In the genomic region with DNA sequence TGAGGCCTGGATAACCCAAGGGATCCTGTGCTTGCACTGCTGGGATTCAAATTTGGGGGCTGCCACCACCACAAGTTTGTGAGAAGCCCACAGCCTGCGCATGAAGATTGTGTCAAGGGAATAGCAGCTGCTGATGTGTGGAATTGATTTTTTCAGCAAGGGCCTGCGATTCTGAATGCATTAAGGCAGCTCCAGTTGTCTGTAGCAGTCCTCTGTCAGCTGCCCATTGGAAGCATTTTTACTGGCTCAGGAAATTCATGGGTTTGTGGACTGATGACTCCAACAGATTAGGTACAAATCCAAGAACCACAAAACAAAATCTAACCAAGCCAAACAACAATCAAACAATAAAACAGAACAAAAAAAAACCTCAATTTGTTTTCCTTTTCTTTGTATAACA, we compare ENCODE assay signal across 27 cellular contexts. TPM values are rescaled to one million over a fixed set of nuclear protein-coding genes. Genes with fewer than 3 reads are reported as not detected.
A peak's percentile ranks its signal among the peaks of the same experiment; 100 is the strongest.
DNase-seq lines count a peak whose midpoint lies in the region; ATAC-seq, FAIRE-seq and TF ChIP-seq lines count a peak whose summit lies in the region.
"Had no signal": no experiment of that assay in that cellular context is flagged by ENCODE, and none has a peak within 500 bp of the region (broad histone marks: within the 10 kb centered on the region; RNA-seq: fewer than 3 reads in every experiment).

No MANE protein-coding gene starts in this region.

- H3K4me3 Mint-ChIP-seq in CD8-positive, alpha-beta memory T cell, result no peak overlapping the region
- H3K4me3 Mint-ChIP-seq: activated naive CD8-positive, alpha-beta T cell; nephron progenitor cell; T-helper 2 cell treated with Interferon-gamma antibody and Interleukin-4, amounts not matched to agents 5 μg/mL and 100 μg/mL, for 36 hours had no signal

- H4K20me1 ChIP-seq in K562 (replicated peaks; ENCODE audit: control insufficient read depth, insufficient read depth, low read length) (peaks cover 6% of the 10 kb centered on the region; the same call in 1 of the 2 replicates), smooth muscle cell (ENCODE audit: low read depth) (no peaks in the 10 kb centered on the region)

- in situ Hi-C loops in K562 (cut with MboI), result no loop called here

- peaks cover 6% of the 10 kb centered on the region for H3K9me3 ChIP-seq in CD8-positive, alpha-beta memory T cell (ENCODE audit: low read length)
- H3K9me3 ChIP-seq in K562 (replicated peaks; ENCODE audit: control insufficient read depth, insufficient read depth, low read depth, low read length) (peaks cover 19% of the 10 kb centered on the region), smooth muscle cell (replicated peaks; ENCODE audit: low read depth) (peaks cover 16% of the 10 kb centered on the region)
- H3K9me3 ChIP-seq: thoracic aorta had no signal

- POLR2A ChIA-PET in CD8-positive, alpha-beta memory T cell (lab: Charles Lee), result no interaction called here
- POLR2A ChIA-PET in K562 (lab: Yijun Ruan, JAX), result interaction anchor here (0.6 to 3.0 kb wide), 7 partner anchors 8 to 42 kb away, joined by 3 to 15 read pairs (median 8); a partner anchor contains a TSS

- WGBS in K562 (ENCODE audit: insufficient coverage, low coverage, missing lambda C conversion rate), result 53% methylated on average over 2 of the region's 2 CpGs
- 40% methylated on average over 2 of the region's 2 CpGs for WGBS in smooth muscle cell (ENCODE audit: low lambda C conversion rate)

- no peaks in the 10 kb centered on the region for H3K27me3 ChIP-seq in CD8-positive, alpha-beta memory T cell (ENCODE audit: insufficient read depth, low read length, poor library complexity, severe bottlenecking)
- H3K27me3 ChIP-seq in K562 (ENCODE audit: control insufficient read depth in 2 of 2, insufficient read depth in 2 of 2, low read length in 2 of 2) (no peaks in the 10 kb centered on the region), smooth muscle cell (ENCODE audit: low read depth) (no peaks in the 10 kb centered on the region)
- H3K27me3 ChIP-seq: esophagus squamous epithelium, left lung had no signal

- TSS peak; percentile 16 for BruUV-seq in K562 (replicated peaks; lab: Mats Ljungman, UMichigan)

- TF ChIP-seq CTCF in K562 (IDR thresholded peaks at IDR 0.05 in 2 of 3, conservative IDR thresholded peaks at IDR 0.05 in 1 of 3; ENCODE audit: insufficient read depth in 2 of 3, low read depth in 1 of 3, low read length in 3 of 3), result no peak
- no peak for TF ChIP-seq CTCF in smooth muscle cell (IDR thresholded peaks at IDR 0.05; ENCODE audit: borderline replicate concordance, insufficient read depth, poor library complexity, severe bottlenecking)

- H3K4me2 ChIP-seq in K562 (ENCODE audit: insufficient read depth, low read length), result no peak overlapping the region
- H3K4me2 ChIP-seq in smooth muscle cell, result peak overlapping the region; percentile 10

- no peak for TF ChIP-seq EP300 in K562 (IDR thresholded peaks at IDR 0.05; ENCODE audit: low read length)

- no peak for TF ChIP-seq POLR2A in K562 (conservative IDR thresholded peaks at IDR 0.05)

- FAIRE-seq in K562 (lab: Jason Lieb, UNC), result no peak

- H3K27ac ChIP-seq in CD8-positive, alpha-beta memory T cell (ENCODE audit: low read depth, low read length), result peak overlapping the region; percentile 52
- H3K27ac ChIP-seq in K562 (ENCODE audit: extremely low read depth, low read depth, low read length) (no peak overlapping the region), smooth muscle cell (ENCODE audit: low read depth) (no peak overlapping the region)
- H3K27ac ChIP-seq: esophagus squamous epithelium, thoracic aorta had no signal

- no peak overlapping the region for H3K9ac ChIP-seq in K562 (ENCODE audit: insufficient read depth in 1 of 2, low read depth in 2 of 2, low read length in 2 of 2)
- H3K9ac ChIP-seq in smooth muscle cell (ENCODE audit: low read depth), result no peak overlapping the region

- H2AFZ ChIP-seq in K562 (ENCODE audit: low read depth, low read length) (no peak overlapping the region), smooth muscle cell (ENCODE audit: low read depth) (no peak overlapping the region)

- 0 out of 3 replicates have a peak, but pooled peaks cover 2% of the 10 kb centered on the region for H3K79me2 ChIP-seq in K562 (ENCODE audit: control insufficient read depth, insufficient read depth, low read length)
- H3K79me2 ChIP-seq in smooth muscle cell (ENCODE audit: low read depth), result no peaks in the 10 kb centered on the region

- TF ChIP-seq RAD21 in K562 (CRISPR knock-in tag; conservative IDR thresholded peaks at IDR 0.05 in 1 of 2, IDR thresholded peaks at IDR 0.05 in 1 of 2), result no peak

- H3K36me3 Mint-ChIP-seq in CD8-positive, alpha-beta memory T cell, result peaks cover 0 to 17% (median 0%) of the 10 kb centered on the region in 3 donors

- H3K4me1 ChIP-seq in CD8-positive, alpha-beta memory T cell (ENCODE audit: insufficient read depth, low read length), result peaks cover 4% of the 10 kb centered on the region
- H3K4me1 ChIP-seq in K562 (replicated peaks in 1 of 2; ENCODE audit: control insufficient read depth in 2 of 2, insufficient read depth in 2 of 2, low read length in 2 of 2) (peaks cover 18 to 41% of the 10 kb centered on the region in 2 experiments; a peak in 4 of 5 replicates), smooth muscle cell (ENCODE audit: low read depth) (peaks cover 29% of the 10 kb centered on the region)

- no peak overlapping the region for H3K4me3 ChIP-seq in CD8-positive, alpha-beta memory T cell (ENCODE audit: low read length)
- no peak overlapping the region for H3K4me3 ChIP-seq in K562
- no peak overlapping the region for H3K4me3 ChIP-seq in smooth muscle cell
- H3K4me3 ChIP-seq: esophagus squamous epithelium, left lung, thoracic aorta had no signal

- CTCF ChIA-PET in CD8-positive, alpha-beta memory T cell (lab: Charles Lee), result no interaction called here
- CTCF ChIA-PET in K562 (lab: Yijun Ruan, JAX; ENCODE audit: low intra/inter-chr PET ratio), result interaction anchor here (0.7 kb wide), 1 partner anchor 524 kb away, joined by 3 read pairs; no protein-coding TSS in a partner anchor

- no peak overlapping the region for H3K27ac Mint-ChIP-seq in CD8-positive, alpha-beta memory T cell
- H3K27ac Mint-ChIP-seq: activated naive CD8-positive, alpha-beta T cell; T-helper 2 cell treated with Interferon-gamma antibody and Interleukin-4, amounts not matched to agents 5 μg/mL and 100 μg/mL, for 36 hours had no signal

- peaks cover 10% of the 10 kb centered on the region for H3F3A ChIP-seq in smooth muscle cell (ENCODE audit: low read depth)

- no peak for ATAC-seq in K562
- ATAC-seq in HG03025 (IDR thresholded peaks at IDR 0.05; ENCODE audit: low FRiP score, unreplicated experiment), result no peak
- ATAC-seq in GM21526 (IDR thresholded peaks at IDR 0.05; ENCODE audit: low FRiP score, unreplicated experiment), result no peak

- no peaks in the 10 kb centered on the region for H3K36me3 ChIP-seq in CD8-positive, alpha-beta memory T cell (ENCODE audit: insufficient read depth, low read length)
- H3K36me3 ChIP-seq in K562 (ENCODE audit: control insufficient read depth, insufficient read depth, low read length) (peaks cover 8% of the 10 kb centered on the region; the same call in 1 of the 3 replicates), smooth muscle cell (ENCODE audit: low read depth) (no peaks in the 10 kb centered on the region)
- H3K36me3 ChIP-seq: esophagus squamous epithelium, left lung, thoracic aorta had no signal

- intact Hi-C loops in K562 (cut with micrococcal nuclease), result loop anchor here (2.0 kb wide), 2 partner anchors 20 to 28 kb away; no protein-coding TSS in a partner anchor

- H3K27me3 Mint-ChIP-seq in CD8-positive, alpha-beta memory T cell, result peaks cover 0 to 6% of the 10 kb centered on the region in 2 donors
- H3K27me3 Mint-ChIP-seq: activated naive CD8-positive, alpha-beta T cell had no signal

- no peaks in the 10 kb centered on the region for H3K9me1 ChIP-seq in K562 (ENCODE audit: control insufficient read depth, insufficient read depth, low read length)

- H3K9me3 Mint-ChIP-seq in CD8-positive, alpha-beta memory T cell, result peaks cover 3 to 18% (median 15%) of the 10 kb centered on the region in 5 donors

- DNase-seq in CD8-positive, alpha-beta memory T cell, result no peak
- DNase-seq in K562 (ENCODE audit: extremely low read depth in 1 of 4, low spot score in 3 of 4) (no peak), myocyte (ENCODE audit: low read depth) (peak; percentile 68), smooth muscle cell (lab: John Stamatoyannopoulos, UW; ENCODE audit: unreplicated experiment) (no peak), NCI-H2196 (lab: John Stamatoyannopoulos, UW; ENCODE audit: unreplicated experiment) (no peak)
- DNase-seq: activated CD4-positive, alpha-beta T cell treated with anti-CD3 and anti-CD28 coated beads for 4 hours; activated CD8-positive, alpha-beta memory T cell treated with anti-CD3 and anti-CD28 coated beads for 24 hours; activated effector memory CD4-positive, alpha-beta T cell treated with Interleukin-2 at 50 U/mL for 16 hours; anterior cingulate cortex; cortex of kidney; DND-41; esophagus squamous epithelium; foreskin melanocyte; HCEC 1CT; hippocampal formation; Karpas-422; midbrain; MV-4-11; NCI-H146; nephron progenitor cell; stimulated activated naive CD4-positive, alpha-beta T cell treated with Interleukin-2 at 50 U/mL for 16 hours had no signal

- H3K4me1 Mint-ChIP-seq in CD8-positive, alpha-beta memory T cell, result no peaks in the 10 kb centered on the region

RNA-seq across cellular contexts. Expression of a gene that starts 14.0 kb away (rescaled TPM):
- 1 to 10 TPM; 1.4 to 1.8 TPM for total RNA-seq in CD8-positive, alpha-beta memory T cell
- polyA plus RNA-seq in CD8-positive, alpha-beta memory T cell, result 0.92 TPM
- total RNA-seq in K562 (2011; cell fraction: chromatin; rRNA removed; ENCODE audit: low replicate concordance), result 114 and 328 TPM in 2 replicates
- 214 and 270 TPM in 2 replicates for total RNA-seq in K562 (2011; cell fraction: nucleolus; rRNA removed)
- total RNA-seq in K562 (2011; cell fraction: nucleoplasm; rRNA removed), result 106 and 131 TPM in 2 replicates
- total RNA-seq in K562 (2014; rRNA removed) (49.3 and 54.2 TPM in 2 replicates), K562 (2014; rRNA removed; fragmentation: Illumina TruSeq; extraction: Trizol) (2.2 and 4.5 TPM in 2 replicates), K562 (2015; rRNA removed; fragmentation: Illumina TruSeq; extraction: Trizol) (13.3 and 15.6 TPM in 2 replicates), K562 (2021) (46.5 and 50.6 TPM in 2 replicates), myocyte (26.2 and 37.7 TPM in 2 replicates), smooth muscle cell (7.1 and 10.6 TPM in 2 replicates)
- polyA plus RNA-seq in K562 (2011; rRNA removed) (35.2 and 71.6 TPM in 2 replicates), K562 (2014; fragmentation: Illumina TruSeq; extraction: Trizol) (8.0 and 15.9 TPM in 2 replicates), K562 (2014; fragmentation: Nextera tagmentation; extraction: Ambion mirVana) (under 1 TPM; 0.03 to 0.17 TPM), K562 (2014; rRNA removed) (42.5 and 97.4 TPM in 2 replicates), smooth muscle cell (5.4 and 11.1 TPM in 2 replicates)
- 134 and 673 TPM in 2 replicates for polyA plus RNA-seq in K562 (2011; cell fraction: cytosol; rRNA removed)
- 407 and 424 TPM in 2 replicates for polyA plus RNA-seq in K562 (2011; cell fraction: nucleus; rRNA removed)
- 30.0 and 31.2 TPM in 2 replicates for polyA plus RNA-seq in K562 (2012)
- 15.1 and 15.6 TPM in 2 replicates for polyA minus RNA-seq in K562 (2011; rRNA and poly(A)+ RNA removed)
- 24.6 and 52.4 TPM in 2 replicates for polyA minus RNA-seq in K562 (2011; cell fraction: cytosol; rRNA and poly(A)+ RNA removed)
- 96.8 and 145 TPM in 2 replicates for polyA minus RNA-seq in K562 (2011; cell fraction: nucleus; rRNA and poly(A)+ RNA removed)
- 23.7 TPM for polyA plus RNA-seq in myocyte (2012)

RNA-seq across cellular contexts. Expression of a gene that starts 18.2 kb away (rescaled TPM):
- 10 to 100 TPM; 27.3 to 28.0 TPM for total RNA-seq in CD8-positive, alpha-beta memory T cell
- 48.6 TPM for polyA plus RNA-seq in CD8-positive, alpha-beta memory T cell
- 160 and 395 TPM in 2 replicates for total RNA-seq in K562 (2011; cell fraction: chromatin; rRNA removed; ENCODE audit: low replicate concordance)
- total RNA-seq in K562 (2011; cell fraction: nucleolus; rRNA removed), result 227 and 229 TPM in 2 replicates
- 196 and 211 TPM in 2 replicates for total RNA-seq in K562 (2011; cell fraction: nucleoplasm; rRNA removed)
- total RNA-seq in K562 (2014; rRNA removed) (70.1 and 95.8 TPM in 2 replicates), K562 (2014; rRNA removed; fragmentation: Illumina TruSeq; extraction: Trizol) (36.1 and 45.9 TPM in 2 replicates), K562 (2015; rRNA removed; fragmentation: Illumina TruSeq; extraction: Trizol) (55.8 and 57.2 TPM in 2 replicates), K562 (2021) (94.1 and 97.3 TPM in 2 replicates), myocyte (39.0 and 43.4 TPM in 2 replicates), smooth muscle cell (10.8 and 13.1 TPM in 2 replicates)
- polyA plus RNA-seq in K562 (2011; rRNA removed) (94.9 and 115 TPM in 2 replicates), K562 (2014; fragmentation: Illumina TruSeq; extraction: Trizol) (88.3 and 89.4 TPM in 2 replicates), K562 (2014; fragmentation: Nextera tagmentation; extraction: Ambion mirVana) (10 to 100 TPM; 15.5 to 17.5 TPM), K562 (2014; rRNA removed) (89.6 and 92.5 TPM in 2 replicates), smooth muscle cell (14.7 and 20.4 TPM in 2 replicates)
- polyA plus RNA-seq in K562 (2011; cell fraction: cytosol; rRNA removed), result 157 and 209 TPM in 2 replicates
- 157 and 195 TPM in 2 replicates for polyA plus RNA-seq in K562 (2011; cell fraction: nucleus; rRNA removed)
- polyA plus RNA-seq in K562 (2012), result 68.2 and 73.0 TPM in 2 replicates
- 130 and 186 TPM in 2 replicates for polyA minus RNA-seq in K562 (2011; rRNA and poly(A)+ RNA removed)
- polyA minus RNA-seq in K562 (2011; cell fraction: cytosol; rRNA and poly(A)+ RNA removed), result 73.2 and 76.1 TPM in 2 replicates
- polyA minus RNA-seq in K562 (2011; cell fraction: nucleus; rRNA and poly(A)+ RNA removed), result 63.1 and 85.0 TPM in 2 replicates
- 51.4 TPM for polyA plus RNA-seq in myocyte (2012)
